ENCODE assay signal across 26 cellular contexts in the genomic region with DNA sequence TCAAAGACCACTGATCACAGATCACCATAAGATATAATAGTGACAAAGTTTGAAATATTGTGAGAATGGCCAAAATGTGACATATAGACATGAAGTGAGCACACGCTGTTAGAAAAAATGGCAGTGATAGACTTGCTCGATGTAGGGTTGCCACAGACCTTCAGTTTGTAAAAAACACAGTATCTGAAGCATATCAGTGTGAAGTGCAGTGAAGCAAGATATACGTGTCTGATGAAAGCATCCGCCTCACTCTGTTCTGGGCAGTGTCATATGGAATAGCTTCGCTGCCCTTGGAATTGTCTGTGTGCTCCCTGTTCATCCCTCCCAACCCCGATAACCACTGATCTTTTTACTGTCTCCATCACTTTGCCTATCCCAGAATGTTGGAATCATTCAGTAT. TPM values are rescaled to one million over a fixed set of nuclear protein-coding genes. Genes with fewer than 3 reads are reported as not detected.
A peak's percentile ranks its signal among the peaks of the same experiment; 100 is the strongest.
DNase-seq lines count a peak whose midpoint lies in the region; ATAC-seq, FAIRE-seq and TF ChIP-seq lines count a peak whose summit lies in the region.
"Had no signal": no experiment of that assay in that cellular context is flagged by ENCODE, and none has a peak within 500 bp of the region (broad histone marks: within the 10 kb centered on the region; RNA-seq: fewer than 3 reads in every experiment).

No MANE protein-coding gene starts in this region.

- peak overlapping the region in 9 of 11 experiments; percentile 40 to 93 (median 82); a peak in 18 of 22 replicates for H3K27ac ChIP-seq in BLaER1 treated with 17β-estradiol and CSF1 and Interleukin-3, amounts not matched to agents 10 nM and 100 nM
- no peak overlapping the region for H3K27ac ChIP-seq in astrocyte (ENCODE audit: low read depth, low read length)
- H3K27ac ChIP-seq: GM23248, HL-60 had no signal

- H3K9ac ChIP-seq in BLaER1 treated with 17β-estradiol and CSF1 and Interleukin-3, amounts not matched to agents 10 nM and 100 nM, result peak overlapping the region in 8 of 11 experiments; percentile 40 to 83 (median 71); a peak in 16 of 22 replicates
- no peak overlapping the region for H3K9ac ChIP-seq in astrocyte (ENCODE audit: low read length)
- H3K9ac ChIP-seq: GM23248 had no signal

- peak overlapping the region; percentile 85 for H3K27ac Mint-ChIP-seq in astrocyte (ENCODE audit: unreplicated experiment)
- no peak overlapping the region for H3K27ac Mint-ChIP-seq in activated T-helper 1 cell treated with anti-CD3 and anti-CD28 coated beads, Interleukin-12 subunit alpha, Interleukin-12 subunit beta, Interleukin-2, Interleukin-4 antibody, amounts not matched to agents 30 ng/mL and 10 ng/mL and 1 ng/mL, durations not matched to agents 14 hours and 24 hours and 36 hours
- H3K27ac Mint-ChIP-seq: CD8-positive, alpha-beta T cell had no signal

- H2AFZ ChIP-seq in astrocyte (ENCODE audit: low read depth, low read length), result no peak overlapping the region
- H2AFZ ChIP-seq: GM23248 had no signal

- DNase-seq in GM18507 (ENCODE audit: extremely low spot score, insufficient read length, low read depth), result no peak
- no peak for DNase-seq in astrocyte (ENCODE audit: low read depth)
- no peak for DNase-seq in H4 (ENCODE audit: low spot score)
- no peak for DNase-seq in nucleus accumbens (lab: John Stamatoyannopoulos, UW)
- no peak for DNase-seq in activated T-helper 1 cell treated with anti-CD3 and anti-CD28 coated beads, Interleukin-12 subunit alpha, Interleukin-12 subunit beta, Interleukin-2, Interleukin-4 antibody, amounts not matched to agents 30 ng/mL and 10 ng/mL and 1 ng/mL, durations not matched to agents 14 hours and 24 hours and 36 hours (ENCODE audit: low spot score)
- no peak for DNase-seq in Ammon's horn (ENCODE audit: low spot score)
- DNase-seq: AML-193; CD8-positive, alpha-beta T cell; DMS79; GM23248; NCI-H1436; NCI-H2029 treated with DMSO at 0.1 percent for 48 hours; NCI-H2171 treated with DMSO at 0.1 percent for 48 hours; NCI-H446 treated with DMSO at 0.1 percent for 48 hours; NK-92 treated with Interleukin-12 subunit alpha and Interleukin-12 subunit beta, amount 100 ng/mL, for 24 hours; OCI-M1; SHP77 treated with DMSO at 0.1 percent for 48 hours; T-helper 1 cell had no signal

- FAIRE-seq in GM18507 (lab: Jason Lieb, UNC), result peak; percentile 21
- FAIRE-seq in astrocyte (lab: Jason Lieb, UNC), result no peak
- FAIRE-seq: G401.6, GM12892, HTR-8/SVneo had no signal

- H3K27me3 ChIP-seq in BLaER1 treated with 17β-estradiol and CSF1 and Interleukin-3, amounts not matched to agents 10 nM and 100 nM, result no peaks in the 10 kb centered on the region
- no peaks in the 10 kb centered on the region for H3K27me3 ChIP-seq in astrocyte (ENCODE audit: insufficient read depth, low read length)

- H3K4me1 ChIP-seq in BLaER1 treated with 17β-estradiol and CSF1 and Interleukin-3, amounts not matched to agents 10 nM and 100 nM, result peaks cover 94 to 100% (median 100%) of the 10 kb centered on the region in 10 experiments
- peaks cover 24% of the 10 kb centered on the region for H3K4me1 ChIP-seq in astrocyte (ENCODE audit: insufficient read depth, low read length)

- peaks cover 0 to 78% (median 26%) of the 10 kb centered on the region in 11 experiments; a peak in 15 of 22 replicates for H4K20me1 ChIP-seq in BLaER1 treated with 17β-estradiol and CSF1 and Interleukin-3, amounts not matched to agents 10 nM and 100 nM
- H4K20me1 ChIP-seq in astrocyte (ENCODE audit: insufficient read depth, low read length), result peaks cover 62% of the 10 kb centered on the region

- intact Hi-C loops in activated T-helper 1 cell treated with anti-CD3 and anti-CD28 coated beads, Interleukin-12 subunit alpha, Interleukin-12 subunit beta, Interleukin-2, Interleukin-4 antibody, amounts not matched to agents 30 ng/mL and 10 ng/mL and 1 ng/mL, durations not matched to agents 14 hours and 24 hours and 36 hours (cut with micrococcal nuclease), result no loop called here

- H3K4me3 ChIP-seq in BLaER1 treated with 17β-estradiol and CSF1 and Interleukin-3, amounts not matched to agents 10 nM and 100 nM, result peak overlapping the region in 7 of 10 experiments; percentile 1 to 66 (median 37); a peak in 6 of 20 replicates
- H3K4me3 ChIP-seq in astrocyte (ENCODE audit: insufficient read depth, low read depth, low read length), result no peak overlapping the region
- H3K4me3 ChIP-seq: GM23248 had no signal

- no peaks in the 10 kb centered on the region for H3K9me3 ChIP-seq in BLaER1 treated with 17β-estradiol and CSF1 and Interleukin-3, amounts not matched to agents 10 nM and 100 nM (replicated peaks in 1 of 11)
- H3K9me3 ChIP-seq in astrocyte (ENCODE audit: insufficient read depth, low read depth, low read length), result no peaks in the 10 kb centered on the region

- peaks cover 0 to 46% (median 0%) of the 10 kb centered on the region in 11 experiments; a peak in 5 of 22 replicates for H3K36me3 ChIP-seq in BLaER1 treated with 17β-estradiol and CSF1 and Interleukin-3, amounts not matched to agents 10 nM and 100 nM
- H3K36me3 ChIP-seq in astrocyte (ENCODE audit: insufficient read depth, low read length), result no peaks in the 10 kb centered on the region

- no peaks in the 10 kb centered on the region for H3K9me3 Mint-ChIP-seq in astrocyte (ENCODE audit: unreplicated experiment)
- H3K9me3 Mint-ChIP-seq in activated T-helper 1 cell treated with anti-CD3 and anti-CD28 coated beads, Interleukin-12 subunit alpha, Interleukin-12 subunit beta, Interleukin-2, Interleukin-4 antibody, amounts not matched to agents 30 ng/mL and 10 ng/mL and 1 ng/mL, durations not matched to agents 14 hours and 24 hours and 36 hours, result no peaks in the 10 kb centered on the region
- H3K9me3 Mint-ChIP-seq: CD8-positive, alpha-beta T cell had no signal

- peaks cover 37% of the 10 kb centered on the region for H3K36me3 Mint-ChIP-seq in astrocyte (ENCODE audit: low read depth, unreplicated experiment)
- peaks cover 41% of the 10 kb centered on the region for H3K36me3 Mint-ChIP-seq in activated T-helper 1 cell treated with anti-CD3 and anti-CD28 coated beads, Interleukin-12 subunit alpha, Interleukin-12 subunit beta, Interleukin-2, Interleukin-4 antibody, amounts not matched to agents 30 ng/mL and 10 ng/mL and 1 ng/mL, durations not matched to agents 14 hours and 24 hours and 36 hours (ENCODE audit: low read depth)

- no peaks in the 10 kb centered on the region for H3K27me3 Mint-ChIP-seq in astrocyte (ENCODE audit: low read depth, unreplicated experiment)
- H3K27me3 Mint-ChIP-seq in activated T-helper 1 cell treated with anti-CD3 and anti-CD28 coated beads, Interleukin-12 subunit alpha, Interleukin-12 subunit beta, Interleukin-2, Interleukin-4 antibody, amounts not matched to agents 30 ng/mL and 10 ng/mL and 1 ng/mL, durations not matched to agents 14 hours and 24 hours and 36 hours (ENCODE audit: insufficient read depth), result no peaks in the 10 kb centered on the region

- H3K4me2 ChIP-seq in BLaER1 treated with 17β-estradiol and CSF1 and Interleukin-3, amounts not matched to agents 10 nM and 100 nM, result peak overlapping the region; percentile 77 to 99 (median 94)
- no peak overlapping the region for H3K4me2 ChIP-seq in astrocyte (ENCODE audit: low read length)

- peaks cover 91% of the 10 kb centered on the region for H3K79me2 ChIP-seq in astrocyte (ENCODE audit: insufficient read depth, low read length)

- peaks cover 71% of the 10 kb centered on the region for H3K4me1 Mint-ChIP-seq in astrocyte (ENCODE audit: low read depth, unreplicated experiment)
- H3K4me1 Mint-ChIP-seq in activated T-helper 1 cell treated with anti-CD3 and anti-CD28 coated beads, Interleukin-12 subunit alpha, Interleukin-12 subunit beta, Interleukin-2, Interleukin-4 antibody, amounts not matched to agents 30 ng/mL and 10 ng/mL and 1 ng/mL, durations not matched to agents 14 hours and 24 hours and 36 hours (ENCODE audit: low read depth), result peaks cover 58% of the 10 kb centered on the region

- H3K4me3 Mint-ChIP-seq in astrocyte (ENCODE audit: unreplicated experiment), result no peak overlapping the region
- no peak overlapping the region for H3K4me3 Mint-ChIP-seq in activated T-helper 1 cell treated with anti-CD3 and anti-CD28 coated beads, Interleukin-12 subunit alpha, Interleukin-12 subunit beta, Interleukin-2, Interleukin-4 antibody, amounts not matched to agents 30 ng/mL and 10 ng/mL and 1 ng/mL, durations not matched to agents 14 hours and 24 hours and 36 hours
- H3K4me3 Mint-ChIP-seq: CD8-positive, alpha-beta T cell had no signal

- peak; percentile 68 for ATAC-seq in HG03064 (IDR thresholded peaks at IDR 0.05; ENCODE audit: low read depth, unreplicated experiment)
- ATAC-seq: CD8-positive, alpha-beta T cell; HCT116; SK-N-SH treated with all-trans-retinoic acid at 6 μM for 48 hours had no signal

- no peak for TF ChIP-seq CTCF in astrocyte (IDR thresholded peaks at IDR 0.05; ENCODE audit: insufficient read depth, low read depth, low read length)

RNA-seq across cellular contexts. Expression of gene GALNT2, which starts 50.7 kb away (rescaled TPM):
- 507 and 634 TPM in 2 replicates for total RNA-seq in astrocyte
- total RNA-seq in H4 (2014; rRNA removed; shearing (Covaris generic)), result 40.9 and 50.4 TPM in 2 replicates
- total RNA-seq in activated T-helper 1 cell treated with anti-CD3 and anti-CD28 coated beads, Interleukin-12 subunit alpha, Interleukin-12 subunit beta, Interleukin-2, Interleukin-4 antibody, amounts not matched to agents 30 ng/mL and 10 ng/mL and 1 ng/mL, durations not matched to agents 14 hours and 24 hours and 36 hours, result 67.6 and 67.9 TPM in 2 replicates
